In genomic region chr6:1890071-1890470, GRCh38 we compare ENCODE assay signal across 2 cellular contexts.
A peak's percentile ranks its signal among the peaks of the same experiment; 100 is the strongest.
TF ChIP-seq lines count a peak whose summit lies in the region.

No MANE protein-coding gene starts in this region.

TF ChIP-seq in GM12878, 131 proteins besides CTCF, POLR2A, EP300 and RAD21 (continued from another document):
- TF ChIP-seq CUX1 (IDR thresholded peaks at IDR 0.05; ENCODE audit: insufficient replicate concordance, low read depth, low read length): no peak
- TF ChIP-seq ZSCAN29 (IDR thresholded peaks at IDR 0.05): no peak
- no peak for TF ChIP-seq RBBP5 (conservative IDR thresholded peaks at IDR 0.05)
- no peak for TF ChIP-seq KDM1A (IDR thresholded peaks at IDR 0.05; ENCODE audit: borderline replicate concordance)
- no peak for TF ChIP-seq RAD51 (IDR thresholded peaks at IDR 0.05)
- TF ChIP-seq BHLHE40 (IDR thresholded peaks at IDR 0.05; ENCODE audit: borderline replicate concordance in 1 of 2, low read depth in 2 of 2, low read length in 1 of 2): peak in 1 of 2 experiments; percentile 37; a peak in 1 of 4 replicates
- no peak for TF ChIP-seq MXI1 (IDR thresholded peaks at IDR 0.05; ENCODE audit: low read depth, low read length)
- no peak for TF ChIP-seq NFIC (IDR thresholded peaks at IDR 0.05; ENCODE audit: low read depth, low read length)

TF ChIP-seq in WTC11, 78 proteins besides CTCF, POLR2A, EP300 and RAD21 (continued from another document):
- TF ChIP-seq, protein P1, sequence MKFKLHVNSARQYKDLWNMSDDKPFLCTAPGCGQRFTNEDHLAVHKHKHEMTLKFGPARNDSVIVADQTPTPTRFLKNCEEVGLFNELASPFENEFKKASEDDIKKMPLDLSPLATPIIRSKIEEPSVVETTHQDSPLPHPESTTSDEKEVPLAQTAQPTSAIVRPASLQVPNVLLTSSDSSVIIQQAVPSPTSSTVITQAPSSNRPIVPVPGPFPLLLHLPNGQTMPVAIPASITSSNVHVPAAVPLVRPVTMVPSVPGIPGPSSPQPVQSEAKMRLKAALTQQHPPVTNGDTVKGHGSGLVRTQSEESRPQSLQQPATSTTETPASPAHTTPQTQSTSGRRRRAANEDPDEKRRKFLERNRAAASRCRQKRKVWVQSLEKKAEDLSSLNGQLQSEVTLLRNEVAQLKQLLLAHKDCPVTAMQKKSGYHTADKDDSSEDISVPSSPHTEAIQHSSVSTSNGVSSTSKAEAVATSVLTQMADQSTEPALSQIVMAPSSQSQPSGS (CRISPR knock-in tag; IDR thresholded peaks at IDR 0.05; ENCODE audit: borderline replicate concordance, low read depth): no peak
- TF ChIP-seq USF2 (CRISPR knock-in tag; IDR thresholded peaks at IDR 0.05) (no peak), ZNF423 (CRISPR knock-in tag; IDR thresholded peaks at IDR 0.05) (no peak), TP53 (CRISPR knock-in tag; IDR thresholded peaks at IDR 0.05) (no peak), EMX1 (CRISPR knock-in tag; IDR thresholded peaks at IDR 0.05) (no peak), JAZF1 (CRISPR knock-in tag; IDR thresholded peaks at IDR 0.05) (no peak), ZNF416 (CRISPR knock-in tag; IDR thresholded peaks at IDR 0.05) (no peak), RELA (CRISPR knock-in tag; IDR thresholded peaks at IDR 0.05; ENCODE audit: borderline replicate concordance) (no peak)
- TF ChIP-seq, protein P2, sequence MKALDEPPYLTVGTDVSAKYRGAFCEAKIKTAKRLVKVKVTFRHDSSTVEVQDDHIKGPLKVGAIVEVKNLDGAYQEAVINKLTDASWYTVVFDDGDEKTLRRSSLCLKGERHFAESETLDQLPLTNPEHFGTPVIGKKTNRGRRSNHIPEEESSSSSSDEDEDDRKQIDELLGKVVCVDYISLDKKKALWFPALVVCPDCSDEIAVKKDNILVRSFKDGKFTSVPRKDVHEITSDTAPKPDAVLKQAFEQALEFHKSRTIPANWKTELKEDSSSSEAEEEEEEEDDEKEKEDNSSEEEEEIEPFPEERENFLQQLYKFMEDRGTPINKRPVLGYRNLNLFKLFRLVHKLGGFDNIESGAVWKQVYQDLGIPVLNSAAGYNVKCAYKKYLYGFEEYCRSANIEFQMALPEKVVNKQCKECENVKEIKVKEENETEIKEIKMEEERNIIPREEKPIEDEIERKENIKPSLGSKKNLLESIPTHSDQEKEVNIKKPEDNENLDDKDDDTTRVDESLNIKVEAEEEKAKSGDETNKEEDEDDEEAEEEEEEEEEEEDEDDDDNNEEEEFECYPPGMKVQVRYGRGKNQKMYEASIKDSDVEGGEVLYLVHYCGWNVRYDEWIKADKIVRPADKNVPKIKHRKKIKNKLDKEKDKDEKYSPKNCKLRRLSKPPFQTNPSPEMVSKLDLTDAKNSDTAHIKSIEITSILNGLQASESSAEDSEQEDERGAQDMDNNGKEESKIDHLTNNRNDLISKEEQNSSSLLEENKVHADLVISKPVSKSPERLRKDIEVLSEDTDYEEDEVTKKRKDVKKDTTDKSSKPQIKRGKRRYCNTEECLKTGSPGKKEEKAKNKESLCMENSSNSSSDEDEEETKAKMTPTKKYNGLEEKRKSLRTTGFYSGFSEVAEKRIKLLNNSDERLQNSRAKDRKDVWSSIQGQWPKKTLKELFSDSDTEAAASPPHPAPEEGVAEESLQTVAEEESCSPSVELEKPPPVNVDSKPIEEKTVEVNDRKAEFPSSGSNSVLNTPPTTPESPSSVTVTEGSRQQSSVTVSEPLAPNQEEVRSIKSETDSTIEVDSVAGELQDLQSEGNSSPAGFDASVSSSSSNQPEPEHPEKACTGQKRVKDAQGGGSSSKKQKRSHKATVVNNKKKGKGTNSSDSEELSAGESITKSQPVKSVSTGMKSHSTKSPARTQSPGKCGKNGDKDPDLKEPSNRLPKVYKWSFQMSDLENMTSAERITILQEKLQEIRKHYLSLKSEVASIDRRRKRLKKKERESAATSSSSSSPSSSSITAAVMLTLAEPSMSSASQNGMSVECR (CRISPR knock-in tag; IDR thresholded peaks at IDR 0.05; ENCODE audit: borderline replicate concordance): no peak
- TF ChIP-seq, protein P3, sequence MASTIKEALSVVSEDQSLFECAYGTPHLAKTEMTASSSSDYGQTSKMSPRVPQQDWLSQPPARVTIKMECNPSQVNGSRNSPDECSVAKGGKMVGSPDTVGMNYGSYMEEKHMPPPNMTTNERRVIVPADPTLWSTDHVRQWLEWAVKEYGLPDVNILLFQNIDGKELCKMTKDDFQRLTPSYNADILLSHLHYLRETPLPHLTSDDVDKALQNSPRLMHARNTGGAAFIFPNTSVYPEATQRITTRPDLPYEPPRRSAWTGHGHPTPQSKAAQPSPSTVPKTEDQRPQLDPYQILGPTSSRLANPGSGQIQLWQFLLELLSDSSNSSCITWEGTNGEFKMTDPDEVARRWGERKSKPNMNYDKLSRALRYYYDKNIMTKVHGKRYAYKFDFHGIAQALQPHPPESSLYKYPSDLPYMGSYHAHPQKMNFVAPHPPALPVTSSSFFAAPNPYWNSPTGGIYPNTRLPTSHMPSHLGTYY (CRISPR knock-in tag; IDR thresholded peaks at IDR 0.05): no peak
- TF ChIP-seq, protein P4, sequence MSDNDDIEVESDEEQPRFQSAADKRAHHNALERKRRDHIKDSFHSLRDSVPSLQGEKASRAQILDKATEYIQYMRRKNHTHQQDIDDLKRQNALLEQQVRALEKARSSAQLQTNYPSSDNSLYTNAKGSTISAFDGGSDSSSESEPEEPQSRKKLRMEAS (CRISPR knock-in tag; IDR thresholded peaks at IDR 0.05): no peak
TF ChIP-seq in WTC11: peak in this region for 0.
